In the genomic region with DNA sequence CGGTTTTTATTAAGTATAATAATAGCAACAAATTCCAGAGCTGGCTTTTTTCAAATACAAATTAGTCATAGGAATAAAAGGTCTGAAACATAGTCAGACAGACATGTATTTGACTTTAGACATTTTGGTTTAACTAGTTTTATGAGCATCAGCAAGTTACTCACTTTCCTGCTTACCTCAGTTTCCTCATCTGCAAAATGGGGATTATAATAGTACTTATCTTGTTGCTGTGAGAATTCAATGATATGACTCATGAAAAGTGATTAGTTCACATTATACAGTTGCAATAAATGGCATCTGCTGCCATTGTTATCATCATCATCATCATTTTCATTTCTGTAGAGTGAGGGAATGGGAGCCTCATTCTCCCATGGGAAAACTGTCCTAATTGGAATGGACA, we compare ENCODE assay signal across 31 cellular contexts.
"Had no signal": no experiment of that assay in that cellular context is flagged by ENCODE, and none has a peak within 500 bp of the region (broad histone marks: within the 10 kb centered on the region; RNA-seq: fewer than 3 reads in every experiment).

No MANE protein-coding gene starts in this region.

- H3K9me3 Mint-ChIP-seq: mesothelial cell of epicardium; naive thymus-derived CD4-positive, alpha-beta T cell; nephron; neural crest cell; stimulated activated effector memory CD8-positive, alpha-beta T cell treated with anti-CD3 and anti-CD28 coated beads, Interleukin-12 subunit alpha, Interleukin-12 subunit beta, amount 100 ng/mL, for 72 hours; stimulated activated naive CD8-positive, alpha-beta T cell treated with anti-CD3 and anti-CD28 coated beads, Interleukin-15, Interleukin-2, amounts not matched to agents 100 ng/mL and 50 ng/mL, for 24 hours had no signal

- H3K9me3 ChIP-seq: left ventricle myocardium inferior, mucosa of descending colon, pancreas, prostate gland, suprapubic skin, thoracic aorta, tibial artery, upper lobe of right lung had no signal

- H3K4me3 ChIP-seq: hepatocyte, left ventricle myocardium inferior, lung, mucosa of descending colon, pancreas, prostate gland, skin epidermis, suprapubic skin, thoracic aorta, tibial artery, upper lobe of right lung had no signal

- H3K27ac Mint-ChIP-seq: mesothelial cell of epicardium; nephron; stimulated activated effector memory CD8-positive, alpha-beta T cell treated with anti-CD3 and anti-CD28 coated beads, Interleukin-12 subunit alpha, Interleukin-12 subunit beta, amount 100 ng/mL, for 72 hours; stimulated activated naive CD8-positive, alpha-beta T cell treated with anti-CD3 and anti-CD28 coated beads, Interleukin-15, Interleukin-2, amounts not matched to agents 100 ng/mL and 50 ng/mL, for 24 hours had no signal

- H3K27me3 Mint-ChIP-seq: naive thymus-derived CD4-positive, alpha-beta T cell; stimulated activated naive CD8-positive, alpha-beta T cell treated with anti-CD3 and anti-CD28 coated beads, Interleukin-15, Interleukin-2, amounts not matched to agents 100 ng/mL and 50 ng/mL, for 24 hours had no signal

- ATAC-seq: mucosa of descending colon; naive thymus-derived CD4-positive, alpha-beta T cell; pancreas; right cardiac atrium; sciatic nerve; stimulated activated effector memory CD8-positive, alpha-beta T cell treated with anti-CD3 and anti-CD28 coated beads, Interleukin-12 subunit alpha, Interleukin-12 subunit beta, amount 100 ng/mL, for 72 hours; upper lobe of right lung had no signal

- H3K27ac ChIP-seq: hepatocyte, left ventricle myocardium inferior, pancreas, prostate gland, skin epidermis, suprapubic skin, thoracic aorta, tibial artery, upper lobe of right lung had no signal

- H3K27me3 ChIP-seq: hepatocyte, pancreas, suprapubic skin, tibial artery, upper lobe of right lung had no signal

- H3K4me2 ChIP-seq: hepatocyte had no signal

- DNase-seq: islet precursor cell; left ventricle myocardium inferior; mesendoderm; mucosa of descending colon; naive thymus-derived CD4-positive, alpha-beta T cell; nucleus accumbens; pancreas; posterior cingulate gyrus; retina; right cardiac atrium; stimulated activated CD4-positive, alpha-beta T cell treated with anti-CD3 and anti-CD28 coated beads, Interleukin-12 subunit alpha, Interleukin-12 subunit beta, amount 100 ng/mL, for 4 hours; stimulated activated CD4-positive, alpha-beta T cell treated with anti-CD3 and anti-CD28 coated beads, Interleukin-15, amount 100 ng/mL, for 24 hours; stimulated activated CD4-positive, alpha-beta T cell treated with anti-CD3 and anti-CD28 coated beads, Interleukin-2, amount 100 ng/mL, for 24 hours; stimulated activated CD4-positive, alpha-beta T cell treated with anti-CD3 and anti-CD28 coated beads, Interleukin-4, amount 100 ng/mL, for 1 hour; stimulated activated naive CD4-positive, alpha-beta T cell; tibial artery; trophoblast cell; upper lobe of right lung had no signal

- H3K36me3 ChIP-seq: left ventricle myocardium inferior, pancreas, prostate gland, suprapubic skin, thoracic aorta, upper lobe of right lung had no signal

- H3K4me3 Mint-ChIP-seq: mesothelial cell of epicardium; naive thymus-derived CD4-positive, alpha-beta T cell; nephron; neural crest cell; stimulated activated effector memory CD8-positive, alpha-beta T cell treated with anti-CD3 and anti-CD28 coated beads, Interleukin-12 subunit alpha, Interleukin-12 subunit beta, amount 100 ng/mL, for 72 hours; stimulated activated naive CD8-positive, alpha-beta T cell treated with anti-CD3 and anti-CD28 coated beads, Interleukin-15, Interleukin-2, amounts not matched to agents 100 ng/mL and 50 ng/mL, for 24 hours had no signal

- H2AFZ ChIP-seq: hepatocyte had no signal

- FAIRE-seq: pancreas, urothelium cell line had no signal

- H3K4me1 Mint-ChIP-seq: stimulated activated effector memory CD8-positive, alpha-beta T cell treated with anti-CD3 and anti-CD28 coated beads, Interleukin-12 subunit alpha, Interleukin-12 subunit beta, amount 100 ng/mL, for 72 hours had no signal

- H3K36me3 Mint-ChIP-seq: mesothelial cell of epicardium had no signal

- H3K4me1 ChIP-seq: pancreas, prostate gland, upper lobe of right lung had no signal
